8 cellular contexts compared by ENCODE assay signal in the genomic region with DNA sequence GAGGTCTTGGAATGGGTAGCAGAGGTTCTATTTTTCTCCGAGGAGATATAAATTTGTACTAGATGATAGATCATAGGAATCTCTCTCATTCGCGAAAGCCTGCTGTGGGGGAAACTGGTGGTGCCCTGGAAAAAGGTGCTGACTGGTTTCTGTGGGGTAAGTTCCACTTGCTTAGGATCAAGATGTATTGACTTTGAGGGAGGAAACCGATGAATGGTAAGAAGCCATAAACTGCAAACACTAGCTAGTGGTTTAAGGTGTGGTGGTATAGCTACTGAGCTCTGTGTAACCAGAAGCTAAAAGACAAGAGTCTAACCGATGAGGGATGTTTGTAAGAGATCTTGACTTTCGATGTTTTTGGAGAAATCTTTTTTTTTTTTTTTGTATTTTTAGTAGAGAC. TPM values are rescaled to one million over a fixed set of nuclear protein-coding genes. Genes with fewer than 3 reads are reported as not detected.
DNase-seq lines count a peak whose midpoint lies in the region; ATAC-seq and TF ChIP-seq lines count a peak whose summit lies in the region.

No MANE protein-coding gene starts in this region.

- H3K4me3 Mint-ChIP-seq in activated T-cell treated with anti-CD3 and anti-CD28 coated beads, Interleukin-2, amount 50 U/mL, for 4 hours: peak overlapping the region; percentile 87
- H3K4me3 Mint-ChIP-seq in T-helper 1 cell treated with Interleukin-12 subunit alpha and Interleukin-12 subunit beta and Interleukin-4 antibody, amounts not matched to agents 30 μg/mL and 1 μg/mL, for 36 hours: peak overlapping the region; percentile 86
- H3K4me3 Mint-ChIP-seq in progenitor cell of endocrine pancreas (ENCODE audit: low read depth): peak overlapping the region; percentile 92

- peaks cover 0 to 63% (median 13%) of the 10 kb centered on the region in 3 donors for H3K4me1 ChIP-seq in esophagus squamous epithelium

- H3K9me3 Mint-ChIP-seq in activated T-cell treated with anti-CD3 and anti-CD28 coated beads, Interleukin-2, amount 50 U/mL, for 4 hours: no peaks in the 10 kb centered on the region
- H3K9me3 Mint-ChIP-seq in T-helper 1 cell treated with Interleukin-12 subunit alpha and Interleukin-12 subunit beta and Interleukin-4 antibody, amounts not matched to agents 30 μg/mL and 1 μg/mL, for 36 hours: no peaks in the 10 kb centered on the region
- no peaks in the 10 kb centered on the region for H3K9me3 Mint-ChIP-seq in progenitor cell of endocrine pancreas (ENCODE audit: low read depth)

- H3K27me3 Mint-ChIP-seq in activated T-cell treated with anti-CD3 and anti-CD28 coated beads, Interleukin-2, amount 50 U/mL, for 4 hours (ENCODE audit: low read depth): no peaks in the 10 kb centered on the region
- no peaks in the 10 kb centered on the region for H3K27me3 Mint-ChIP-seq in T-helper 1 cell treated with Interleukin-12 subunit alpha and Interleukin-12 subunit beta and Interleukin-4 antibody, amounts not matched to agents 30 μg/mL and 1 μg/mL, for 36 hours (ENCODE audit: low read depth)
- no peaks in the 10 kb centered on the region for H3K27me3 Mint-ChIP-seq in progenitor cell of endocrine pancreas

- peak overlapping the region; percentile 87 for H3K27ac Mint-ChIP-seq in T-helper 1 cell treated with Interleukin-12 subunit alpha and Interleukin-12 subunit beta and Interleukin-4 antibody, amounts not matched to agents 30 μg/mL and 1 μg/mL, for 36 hours
- peak overlapping the region; percentile 95 for H3K27ac Mint-ChIP-seq in progenitor cell of endocrine pancreas

- H3K36me3 ChIP-seq in esophagus squamous epithelium: no peaks in the 10 kb centered on the region

- peaks cover 55% of the 10 kb centered on the region for H3K4me1 Mint-ChIP-seq in activated T-cell treated with anti-CD3 and anti-CD28 coated beads, Interleukin-2, amount 50 U/mL, for 4 hours (ENCODE audit: low read depth)
- H3K4me1 Mint-ChIP-seq in T-helper 1 cell treated with Interleukin-12 subunit alpha and Interleukin-12 subunit beta and Interleukin-4 antibody, amounts not matched to agents 30 μg/mL and 1 μg/mL, for 36 hours (ENCODE audit: low read depth): peaks cover 47% of the 10 kb centered on the region
- peaks cover 36% of the 10 kb centered on the region for H3K4me1 Mint-ChIP-seq in progenitor cell of endocrine pancreas (ENCODE audit: low read depth)

- DNase-seq in activated T-cell treated with anti-CD3 and anti-CD28 coated beads, Interleukin-2, amount 50 U/mL, for 4 hours: no peak
- DNase-seq in activated T-cell treated with anti-CD3 and anti-CD28 coated beads, Interleukin-2, amount 50 U/mL, for 1 hour: no peak
- DNase-seq in esophagus squamous epithelium (lab: John Stamatoyannopoulos, UW) (no peak), progenitor cell of endocrine pancreas (ENCODE audit: low spot score, unreplicated experiment) (no peak), SW 1271 (lab: John Stamatoyannopoulos, UW) (no peak)
- DNase-seq in activated effector memory CD4-positive, alpha-beta T cell treated with anti-CD3 and anti-CD28 coated beads, Interleukin-2, amount 50 U/mL, for 16 hours: no peak

- ATAC-seq in activated T-cell treated with anti-CD3 and anti-CD28 coated beads, Interleukin-2, amount 50 U/mL, for 4 hours: peak in 1 of 2 donors; percentile 11
- ATAC-seq in GM18511 (IDR thresholded peaks at IDR 0.05; ENCODE audit: unreplicated experiment): no peak

- H3K4me3 ChIP-seq in esophagus squamous epithelium: peak overlapping the region; percentile 64 to 89 (median 78)

- no peaks in the 10 kb centered on the region for H3K9me3 ChIP-seq in esophagus squamous epithelium

- intact Hi-C loops in esophagus squamous epithelium (cut with DNase I): no loop called here

- peaks cover 10% of the 10 kb centered on the region for H3K36me3 Mint-ChIP-seq in activated T-cell treated with anti-CD3 and anti-CD28 coated beads, Interleukin-2, amount 50 U/mL, for 4 hours (ENCODE audit: insufficient read depth)
- H3K36me3 Mint-ChIP-seq in T-helper 1 cell treated with Interleukin-12 subunit alpha and Interleukin-12 subunit beta and Interleukin-4 antibody, amounts not matched to agents 30 μg/mL and 1 μg/mL, for 36 hours (ENCODE audit: low read depth): peaks cover 11% of the 10 kb centered on the region
- peaks cover 3% of the 10 kb centered on the region for H3K36me3 Mint-ChIP-seq in progenitor cell of endocrine pancreas (ENCODE audit: insufficient read depth)

- 11 to 12% methylated on average over 6 of the region's 6 CpGs for WGBS in esophagus squamous epithelium, 2 donors

- TF ChIP-seq CTCF in esophagus squamous epithelium (IDR thresholded peaks at IDR 0.05) (no peak), progenitor cell of endocrine pancreas (IDR thresholded peaks at IDR 0.05; ENCODE audit: unreplicated experiment) (no peak)

- no peak for TF ChIP-seq POLR2A in esophagus squamous epithelium (IDR thresholded peaks at IDR 0.05)

- H3K27me3 ChIP-seq in esophagus squamous epithelium: no peaks in the 10 kb centered on the region

- peak overlapping the region; percentile 72 to 86 (median 80) for H3K27ac ChIP-seq in esophagus squamous epithelium

RNA-seq across cellular contexts. Expression of a gene that starts 0.8 kb away (rescaled TPM):
- total RNA-seq in activated T-cell treated with anti-CD3 and anti-CD28 coated beads, Interleukin-2, amount 50 U/mL, for 4 hours: 10 to 100 TPM; 73.1 to 80.1 (median 73.7) TPM
- total RNA-seq in esophagus squamous epithelium (10 to 100 TPM; 20.2 to 34.0 (median 25.5) TPM), progenitor cell of endocrine pancreas (65.9 and 69.2 TPM in 2 replicates)
